13 cellular contexts compared by ENCODE assay signal in the genomic region with DNA sequence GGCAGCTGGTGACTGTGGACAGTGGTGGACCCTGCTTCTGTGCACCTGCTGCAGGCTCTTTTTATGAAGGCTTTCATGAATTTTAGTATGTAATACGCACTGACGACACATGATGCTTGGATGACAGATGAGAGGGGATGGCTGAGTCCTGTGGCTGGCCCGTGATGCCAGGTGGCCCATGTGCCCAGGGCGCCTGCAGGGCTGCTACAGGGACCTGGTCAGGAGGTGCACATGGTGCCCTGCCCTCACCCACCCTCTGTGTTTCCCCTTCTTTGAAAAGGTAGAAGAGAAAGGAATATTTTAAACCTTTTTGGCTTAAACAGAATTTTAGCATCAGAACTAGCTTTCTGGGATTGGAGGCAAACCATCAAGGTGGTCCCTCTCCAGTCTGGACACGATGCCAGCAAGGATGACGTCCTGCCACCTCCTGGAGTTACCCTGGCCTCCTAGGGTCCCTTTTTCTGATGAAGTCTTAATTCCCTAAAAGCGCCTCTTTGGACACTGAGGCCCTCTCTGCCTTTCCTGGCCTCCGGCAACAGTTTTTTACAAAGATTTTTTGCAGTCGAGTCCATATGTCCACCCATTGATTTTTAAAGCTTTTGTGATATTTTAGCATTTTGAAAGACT. TPM values are rescaled to one million over a fixed set of nuclear protein-coding genes. Genes with fewer than 3 reads are reported as not detected.
DNase-seq lines count a peak whose midpoint lies in the region; ATAC-seq, FAIRE-seq and TF ChIP-seq lines count a peak whose summit lies in the region.
"Had no signal": no experiment of that assay in that cellular context is flagged by ENCODE, and none has a peak within 500 bp of the region (broad histone marks: within the 10 kb centered on the region; RNA-seq: fewer than 3 reads in every experiment).

No MANE protein-coding gene starts in this region.

- no peaks in the 10 kb centered on the region for H4K20me1 ChIP-seq in endothelial cell of umbilical vein (replicated peaks; ENCODE audit: control insufficient read depth, extremely low read depth, insufficient read depth, low read length)

- intact Hi-C loops in left ventricle myocardium inferior (cut with micrococcal nuclease): no loop called here
- intact Hi-C loops in Panc1 (cut with micrococcal nuclease; ENCODE audit: unreplicated experiment): no loop called here
- intact Hi-C loops in endothelial cell of umbilical vein (cut with micrococcal nuclease): no loop called here

- TF ChIP-seq CTCF in left ventricle myocardium inferior (IDR thresholded peaks at IDR 0.05; ENCODE audit: borderline replicate concordance) (no peak), right atrium auricular region (IDR thresholded peaks at IDR 0.05) (no peak), Panc1 (IDR thresholded peaks at IDR 0.05) (no peak), endothelial cell of umbilical vein (IDR thresholded peaks at IDR 0.05; ENCODE audit: extremely low read depth in 1 of 2, insufficient read depth in 1 of 2, low read depth in 1 of 2, low read length in 2 of 2) (no peak)

- dilution Hi-C loops in endothelial cell of umbilical vein (cut with MboI; ENCODE audit: extremely low pct_ligation_motif_present, low sequenced_read_pairs): no loop called here

- H3K79me2 ChIP-seq in endothelial cell of umbilical vein (ENCODE audit: control insufficient read depth, insufficient read depth, low read length): peaks cover 9% of the 10 kb centered on the region

- H3K4me3 ChIP-seq in left ventricle myocardium inferior: no peak overlapping the region
- no peak overlapping the region for H3K4me3 ChIP-seq in right atrium auricular region
- H3K4me3 ChIP-seq in Panc1 (ENCODE audit: low read depth in 2 of 2, low read length in 2 of 2): no peak overlapping the region
- H3K4me3 ChIP-seq in endothelial cell of umbilical vein (replicated peaks in 1 of 3; ENCODE audit: insufficient read depth in 1 of 3, low read depth in 1 of 3, low read length in 3 of 3): no peak overlapping the region
- H3K4me3 ChIP-seq in thymus (ENCODE audit: low read length): no peak overlapping the region
- H3K4me3 ChIP-seq: stomach had no signal

- POLR2A ChIA-PET in Panc1 (lab: Charles Lee) (no interaction called here), endothelial cell of umbilical vein (lab: Charles Lee) (interaction anchor here (0.6 kb wide), 2 partner anchors 9 to 66 kb away, joined by 3 to 4 read pairs; no protein-coding TSS in a partner anchor)

- no peak for FAIRE-seq in endothelial cell of umbilical vein (lab: Jason Lieb, UNC)

- no peak overlapping the region for H3K4me2 ChIP-seq in endothelial cell of umbilical vein (ENCODE audit: insufficient read depth, low read length)

- CTCF ChIA-PET in Panc1 (lab: Charles Lee) (no interaction called here), endothelial cell of umbilical vein (lab: Charles Lee) (interaction anchor here (1.5 kb wide), 1 partner anchor 89 kb away, joined by 3 read pairs; no protein-coding TSS in a partner anchor)

- no peak overlapping the region for H3K9ac ChIP-seq in endothelial cell of umbilical vein (replicated peaks; ENCODE audit: extremely low read depth, insufficient read depth, low read length)

- DNase-seq in left ventricle myocardium inferior: peak; percentile 7
- no peak for DNase-seq in right atrium auricular region (ENCODE audit: low spot score)
- no peak for DNase-seq in Panc1 (ENCODE audit: low read depth, low spot score)
- no peak for DNase-seq in endothelial cell of umbilical vein (ENCODE audit: low read depth, low spot score)
- no peak for DNase-seq in activated CD4-positive, CD25-positive, alpha-beta regulatory T cell treated with anti-CD3 and anti-CD28 coated beads, Interleukin-2, amount 50 U/mL, for 72 hours
- no peak for DNase-seq in SHP77 (lab: John Stamatoyannopoulos, UW)
- no peak for DNase-seq in NCI-H446 treated with DMSO at 0.1 percent for 48 hours (lab: John Stamatoyannopoulos, UW)
- DNase-seq: effector memory CD4-positive, alpha-beta T cell; foreskin melanocyte; NCI-H1694; NCI-H524 treated with DMSO at 0.1 percent for 48 hours; stomach had no signal

- no peak overlapping the region for H2AFZ ChIP-seq in endothelial cell of umbilical vein (ENCODE audit: low read depth, low read length)

- no peak for TF ChIP-seq POLR2A in endothelial cell of umbilical vein (IDR thresholded peaks at IDR 0.05; ENCODE audit: low read depth, low read length)

- H3K9me3 ChIP-seq in left ventricle myocardium inferior (replicated peaks): no peaks in the 10 kb centered on the region
- no peaks in the 10 kb centered on the region for H3K9me3 ChIP-seq in right atrium auricular region
- no peaks in the 10 kb centered on the region for H3K9me3 ChIP-seq in Panc1 (ENCODE audit: control insufficient read depth, insufficient read depth, low read depth, low read length)
- H3K9me3 ChIP-seq in endothelial cell of umbilical vein (replicated peaks; ENCODE audit: control insufficient read depth, insufficient read depth, low read length): no peaks in the 10 kb centered on the region
- H3K9me3 ChIP-seq in thymus (ENCODE audit: control insufficient read depth): no peaks in the 10 kb centered on the region
- H3K9me3 ChIP-seq: stomach had no signal

- H3K27me3 ChIP-seq in left ventricle myocardium inferior (ENCODE audit: low read depth) (no peaks in the 10 kb centered on the region), right atrium auricular region (no peaks in the 10 kb centered on the region), Panc1 (ENCODE audit: control insufficient read depth, insufficient read depth, low read length) (no peaks in the 10 kb centered on the region), endothelial cell of umbilical vein (ENCODE audit: control insufficient read depth in 2 of 2, insufficient read depth in 2 of 2, low read length in 2 of 2) (no peaks in the 10 kb centered on the region), thymus (ENCODE audit: control insufficient read depth, insufficient read depth) (no peaks in the 10 kb centered on the region)
- H3K27me3 ChIP-seq: stomach had no signal

- H3K36me3 ChIP-seq in left ventricle myocardium inferior (peaks cover 97% of the 10 kb centered on the region), right atrium auricular region (peaks cover 95% of the 10 kb centered on the region), Panc1 (ENCODE audit: control insufficient read depth, insufficient read depth, low read length) (no peaks in the 10 kb centered on the region; the same call in 1 of the 2 replicates), endothelial cell of umbilical vein (ENCODE audit: control insufficient read depth in 2 of 2, extremely low read depth in 1 of 2, insufficient read depth in 2 of 2, low read length in 2 of 2) (peaks cover 10 to 68% of the 10 kb centered on the region in 2 experiments), thymus (ENCODE audit: control insufficient read depth, insufficient read depth) (peaks cover 90% of the 10 kb centered on the region)

- BruUV-seq in Panc1 (replicated peaks; lab: Mats Ljungman, UMichigan) (TSS peak; percentile 91), endothelial cell of umbilical vein (replicated peaks; lab: Mats Ljungman, UMichigan) (TSS peak; percentile 17)

- no peaks in the 10 kb centered on the region for H3K9me1 ChIP-seq in endothelial cell of umbilical vein (replicated peaks; ENCODE audit: control insufficient read depth, extremely low read depth, insufficient read depth, low read length)

- WGBS in thymus: 95% methylated on average over 9 of the region's 9 CpGs

- ATAC-seq in Panc1: no peak

- H3K27ac ChIP-seq in left ventricle myocardium inferior (replicated peaks) (no peak overlapping the region), right atrium auricular region (no peak overlapping the region), Panc1 (ENCODE audit: low read length) (no peak overlapping the region), endothelial cell of umbilical vein (ENCODE audit: insufficient read depth, low read depth, low read length) (no peak overlapping the region), thymus (ENCODE audit: low read depth) (peak overlapping the region; percentile 84)

- in situ Hi-C loops in Panc1 (cut with HindIII; ENCODE audit: low pct_unique_long_range_greater_than_20kb, low sequenced_read_pairs): no loop called here

- H3K4me1 ChIP-seq in left ventricle myocardium inferior: peaks cover 15% of the 10 kb centered on the region
- peaks cover 0 to 3% of the 10 kb centered on the region in 2 donors for H3K4me1 ChIP-seq in right atrium auricular region
- peaks cover 8% of the 10 kb centered on the region for H3K4me1 ChIP-seq in Panc1 (ENCODE audit: control insufficient read depth, insufficient read depth, low read length)
- H3K4me1 ChIP-seq in endothelial cell of umbilical vein (ENCODE audit: control insufficient read depth, extremely low read depth, insufficient read depth, low read length): no peaks in the 10 kb centered on the region
- peaks cover 29% of the 10 kb centered on the region for H3K4me1 ChIP-seq in thymus (ENCODE audit: control insufficient read depth, insufficient read depth, low read length)

RNA-seq across cellular contexts. Expression of a gene that starts 5.4 kb away (rescaled TPM):
- total RNA-seq in left ventricle myocardium inferior: 39.6 TPM
- total RNA-seq in right atrium auricular region: 10 to 100 TPM; 63.6 to 96.5 TPM
- total RNA-seq in Panc1 (2021; ENCODE audit: unreplicated experiment): 232 TPM
- polyA plus RNA-seq in Panc1 (2012; ENCODE audit: insufficient read length): 266 TPM
- total RNA-seq in endothelial cell of umbilical vein: 237 and 247 TPM in 2 replicates
- polyA plus RNA-seq in endothelial cell of umbilical vein: 144 and 228 TPM in 2 replicates
- 367 and 491 TPM in 2 replicates for polyA plus RNA-seq in endothelial cell of umbilical vein (2011; cell fraction: cytosol; rRNA removed)
- polyA plus RNA-seq in endothelial cell of umbilical vein (2011; cell fraction: nucleus; rRNA removed): 232 and 275 TPM in 2 replicates
- polyA plus RNA-seq in endothelial cell of umbilical vein (2012): 152 and 208 TPM in 2 replicates
- 161 and 163 TPM in 2 replicates for polyA minus RNA-seq in endothelial cell of umbilical vein
- 170 TPM for polyA minus RNA-seq in endothelial cell of umbilical vein (2011; cell fraction: cytosol; rRNA and poly(A)+ RNA removed)
- polyA minus RNA-seq in endothelial cell of umbilical vein (2011; cell fraction: nucleus; rRNA and poly(A)+ RNA removed): 36.4 and 38.4 TPM in 2 replicates
- 78.9 TPM for polyA plus RNA-seq in thymus

RNA-seq across cellular contexts. Expression of a gene that starts 6.6 kb away (rescaled TPM):
- 27.8 TPM for total RNA-seq in left ventricle myocardium inferior
- 10 to 100 TPM; 16.0 to 17.6 TPM for total RNA-seq in right atrium auricular region
- 66.7 TPM for total RNA-seq in Panc1 (2021; ENCODE audit: unreplicated experiment)
- polyA plus RNA-seq in Panc1 (2012; ENCODE audit: insufficient read length): 64.6 TPM
- total RNA-seq in endothelial cell of umbilical vein: 50.5 and 51.2 TPM in 2 replicates
- 61.9 and 73.2 TPM in 2 replicates for polyA plus RNA-seq in endothelial cell of umbilical vein
- polyA plus RNA-seq in endothelial cell of umbilical vein (2011; cell fraction: cytosol; rRNA removed): 22.6 and 30.9 TPM in 2 replicates
- polyA plus RNA-seq in endothelial cell of umbilical vein (2011; cell fraction: nucleus; rRNA removed): 236 and 254 TPM in 2 replicates
- polyA plus RNA-seq in endothelial cell of umbilical vein (2012): 26.5 and 28.9 TPM in 2 replicates
- polyA minus RNA-seq in endothelial cell of umbilical vein: 39.2 and 46.6 TPM in 2 replicates
- polyA minus RNA-seq in endothelial cell of umbilical vein (2011; cell fraction: cytosol; rRNA and poly(A)+ RNA removed): 42.8 TPM
- polyA minus RNA-seq in endothelial cell of umbilical vein (2011; cell fraction: nucleus; rRNA and poly(A)+ RNA removed): 43.1 and 69.8 TPM in 2 replicates
- polyA plus RNA-seq in thymus: 92.4 TPM

RNA-seq across cellular contexts. Expression of a gene that starts 21.1 kb away (rescaled TPM):
- total RNA-seq in left ventricle myocardium inferior: 42.4 TPM
- total RNA-seq in right atrium auricular region: 10 to 100 TPM; 13.5 to 16.6 TPM
- total RNA-seq in Panc1 (2021; ENCODE audit: unreplicated experiment): 79.0 TPM
- 77.8 TPM for polyA plus RNA-seq in Panc1 (2012; ENCODE audit: insufficient read length)
- 128 and 131 TPM in 2 replicates for total RNA-seq in endothelial cell of umbilical vein
- polyA plus RNA-seq in endothelial cell of umbilical vein: 49.8 and 69.9 TPM in 2 replicates
- polyA plus RNA-seq in endothelial cell of umbilical vein (2011; cell fraction: cytosol; rRNA removed): 28.2 and 45.1 TPM in 2 replicates
- polyA plus RNA-seq in endothelial cell of umbilical vein (2011; cell fraction: nucleus; rRNA removed): 319 and 381 TPM in 2 replicates
- polyA plus RNA-seq in endothelial cell of umbilical vein (2012): 56.8 and 68.2 TPM in 2 replicates
- 44.7 and 45.4 TPM in 2 replicates for polyA minus RNA-seq in endothelial cell of umbilical vein
- polyA minus RNA-seq in endothelial cell of umbilical vein (2011; cell fraction: cytosol; rRNA and poly(A)+ RNA removed): 9.1 TPM
- polyA minus RNA-seq in endothelial cell of umbilical vein (2011; cell fraction: nucleus; rRNA and poly(A)+ RNA removed): 46.8 and 55.0 TPM in 2 replicates
- 35.1 TPM for polyA plus RNA-seq in thymus

RNA-seq across cellular contexts. Expression of a gene that starts 30.4 kb away (rescaled TPM):
- total RNA-seq in left ventricle myocardium inferior: 16.8 TPM
- total RNA-seq in right atrium auricular region: 10 to 100 TPM in 1 of 2 donors, 1 to 10 TPM in 1; 8.3 to 12.1 TPM
- total RNA-seq in Panc1 (2021; ENCODE audit: unreplicated experiment): 35.0 TPM
- 23.3 TPM for polyA plus RNA-seq in Panc1 (2012; ENCODE audit: insufficient read length)
- total RNA-seq in endothelial cell of umbilical vein: 64.2 and 69.7 TPM in 2 replicates
- 30.7 and 32.7 TPM in 2 replicates for polyA plus RNA-seq in endothelial cell of umbilical vein
- polyA plus RNA-seq in endothelial cell of umbilical vein (2011; cell fraction: cytosol; rRNA removed): 19.3 and 20.7 TPM in 2 replicates
- polyA plus RNA-seq in endothelial cell of umbilical vein (2011; cell fraction: nucleus; rRNA removed): 204 and 207 TPM in 2 replicates
- polyA plus RNA-seq in endothelial cell of umbilical vein (2012): 23.8 and 25.5 TPM in 2 replicates
- 46.3 and 55.3 TPM in 2 replicates for polyA minus RNA-seq in endothelial cell of umbilical vein
- 13.1 TPM for polyA minus RNA-seq in endothelial cell of umbilical vein (2011; cell fraction: cytosol; rRNA and poly(A)+ RNA removed)
- 69.8 and 77.2 TPM in 2 replicates for polyA minus RNA-seq in endothelial cell of umbilical vein (2011; cell fraction: nucleus; rRNA and poly(A)+ RNA removed)
- 22.5 TPM for polyA plus RNA-seq in thymus

RNA-seq across cellular contexts. Expression of a gene that starts 40.4 kb away (rescaled TPM):
- total RNA-seq in left ventricle myocardium inferior: not detected
- total RNA-seq in right atrium auricular region: under 1 TPM in 1 of 2 donors, not detected in 1; 0.43 TPM
- not detected for total RNA-seq in Panc1 (2021; ENCODE audit: unreplicated experiment)
- polyA plus RNA-seq in Panc1 (2012; ENCODE audit: insufficient read length): not detected
- 9.4 and 11.6 TPM in 2 replicates for total RNA-seq in endothelial cell of umbilical vein
- polyA plus RNA-seq in endothelial cell of umbilical vein: 9.8 and 10.5 TPM in 2 replicates
- polyA plus RNA-seq in endothelial cell of umbilical vein (2011; cell fraction: cytosol; rRNA removed): 2.9 and 5.7 TPM in 2 replicates
- 36.3 and 42.6 TPM in 2 replicates for polyA plus RNA-seq in endothelial cell of umbilical vein (2011; cell fraction: nucleus; rRNA removed)
- 5.0 and 8.4 TPM in 2 replicates for polyA plus RNA-seq in endothelial cell of umbilical vein (2012)
- polyA minus RNA-seq in endothelial cell of umbilical vein: 2.0 and 6.2 TPM in 2 replicates
- polyA minus RNA-seq in endothelial cell of umbilical vein (2011; cell fraction: cytosol; rRNA and poly(A)+ RNA removed): not detected
- 3.1 and 4.8 TPM in 2 replicates for polyA minus RNA-seq in endothelial cell of umbilical vein (2011; cell fraction: nucleus; rRNA and poly(A)+ RNA removed)
- polyA plus RNA-seq in thymus: 0.84 TPM
